ENCODE assay signal across 1 cellular context in the genomic region with DNA sequence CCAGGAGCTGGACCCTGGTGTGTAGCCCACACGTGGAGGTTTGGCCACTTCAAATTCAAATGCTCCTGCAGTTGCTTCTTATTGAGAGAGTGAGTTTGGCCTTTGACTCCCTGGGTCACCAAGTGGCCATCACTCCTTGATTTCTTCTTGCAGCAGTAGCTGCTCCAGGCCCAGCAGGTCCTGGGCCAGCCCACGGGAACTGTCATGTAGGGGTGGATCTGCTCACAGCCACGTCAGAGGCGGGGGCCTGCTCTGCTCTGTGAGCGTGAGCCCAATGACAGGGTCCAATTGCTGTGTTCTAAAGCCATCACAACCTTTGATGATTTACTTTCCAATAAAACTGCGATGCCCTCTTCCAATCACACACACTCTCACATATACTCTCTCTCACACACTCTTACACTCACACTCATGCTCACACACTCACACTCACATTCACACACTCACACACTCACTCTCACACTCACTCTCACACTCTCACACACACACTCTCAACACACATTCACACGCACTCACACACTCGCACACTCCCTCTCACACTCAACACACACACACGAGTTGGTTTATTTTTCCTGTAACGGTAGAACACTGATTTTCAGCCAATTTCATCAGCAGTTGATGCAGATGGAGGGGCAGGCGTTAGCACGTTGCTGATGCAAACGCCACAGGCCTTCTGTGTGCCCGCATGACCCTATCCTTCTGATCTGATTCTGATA.
TF ChIP-seq lines count a peak whose summit lies in the region.

No MANE protein-coding gene starts in this region.

TF ChIP-seq in K562, 482 proteins besides CTCF, POLR2A, EP300 and RAD21 (continued from another document):
- TF ChIP-seq, protein P1, sequence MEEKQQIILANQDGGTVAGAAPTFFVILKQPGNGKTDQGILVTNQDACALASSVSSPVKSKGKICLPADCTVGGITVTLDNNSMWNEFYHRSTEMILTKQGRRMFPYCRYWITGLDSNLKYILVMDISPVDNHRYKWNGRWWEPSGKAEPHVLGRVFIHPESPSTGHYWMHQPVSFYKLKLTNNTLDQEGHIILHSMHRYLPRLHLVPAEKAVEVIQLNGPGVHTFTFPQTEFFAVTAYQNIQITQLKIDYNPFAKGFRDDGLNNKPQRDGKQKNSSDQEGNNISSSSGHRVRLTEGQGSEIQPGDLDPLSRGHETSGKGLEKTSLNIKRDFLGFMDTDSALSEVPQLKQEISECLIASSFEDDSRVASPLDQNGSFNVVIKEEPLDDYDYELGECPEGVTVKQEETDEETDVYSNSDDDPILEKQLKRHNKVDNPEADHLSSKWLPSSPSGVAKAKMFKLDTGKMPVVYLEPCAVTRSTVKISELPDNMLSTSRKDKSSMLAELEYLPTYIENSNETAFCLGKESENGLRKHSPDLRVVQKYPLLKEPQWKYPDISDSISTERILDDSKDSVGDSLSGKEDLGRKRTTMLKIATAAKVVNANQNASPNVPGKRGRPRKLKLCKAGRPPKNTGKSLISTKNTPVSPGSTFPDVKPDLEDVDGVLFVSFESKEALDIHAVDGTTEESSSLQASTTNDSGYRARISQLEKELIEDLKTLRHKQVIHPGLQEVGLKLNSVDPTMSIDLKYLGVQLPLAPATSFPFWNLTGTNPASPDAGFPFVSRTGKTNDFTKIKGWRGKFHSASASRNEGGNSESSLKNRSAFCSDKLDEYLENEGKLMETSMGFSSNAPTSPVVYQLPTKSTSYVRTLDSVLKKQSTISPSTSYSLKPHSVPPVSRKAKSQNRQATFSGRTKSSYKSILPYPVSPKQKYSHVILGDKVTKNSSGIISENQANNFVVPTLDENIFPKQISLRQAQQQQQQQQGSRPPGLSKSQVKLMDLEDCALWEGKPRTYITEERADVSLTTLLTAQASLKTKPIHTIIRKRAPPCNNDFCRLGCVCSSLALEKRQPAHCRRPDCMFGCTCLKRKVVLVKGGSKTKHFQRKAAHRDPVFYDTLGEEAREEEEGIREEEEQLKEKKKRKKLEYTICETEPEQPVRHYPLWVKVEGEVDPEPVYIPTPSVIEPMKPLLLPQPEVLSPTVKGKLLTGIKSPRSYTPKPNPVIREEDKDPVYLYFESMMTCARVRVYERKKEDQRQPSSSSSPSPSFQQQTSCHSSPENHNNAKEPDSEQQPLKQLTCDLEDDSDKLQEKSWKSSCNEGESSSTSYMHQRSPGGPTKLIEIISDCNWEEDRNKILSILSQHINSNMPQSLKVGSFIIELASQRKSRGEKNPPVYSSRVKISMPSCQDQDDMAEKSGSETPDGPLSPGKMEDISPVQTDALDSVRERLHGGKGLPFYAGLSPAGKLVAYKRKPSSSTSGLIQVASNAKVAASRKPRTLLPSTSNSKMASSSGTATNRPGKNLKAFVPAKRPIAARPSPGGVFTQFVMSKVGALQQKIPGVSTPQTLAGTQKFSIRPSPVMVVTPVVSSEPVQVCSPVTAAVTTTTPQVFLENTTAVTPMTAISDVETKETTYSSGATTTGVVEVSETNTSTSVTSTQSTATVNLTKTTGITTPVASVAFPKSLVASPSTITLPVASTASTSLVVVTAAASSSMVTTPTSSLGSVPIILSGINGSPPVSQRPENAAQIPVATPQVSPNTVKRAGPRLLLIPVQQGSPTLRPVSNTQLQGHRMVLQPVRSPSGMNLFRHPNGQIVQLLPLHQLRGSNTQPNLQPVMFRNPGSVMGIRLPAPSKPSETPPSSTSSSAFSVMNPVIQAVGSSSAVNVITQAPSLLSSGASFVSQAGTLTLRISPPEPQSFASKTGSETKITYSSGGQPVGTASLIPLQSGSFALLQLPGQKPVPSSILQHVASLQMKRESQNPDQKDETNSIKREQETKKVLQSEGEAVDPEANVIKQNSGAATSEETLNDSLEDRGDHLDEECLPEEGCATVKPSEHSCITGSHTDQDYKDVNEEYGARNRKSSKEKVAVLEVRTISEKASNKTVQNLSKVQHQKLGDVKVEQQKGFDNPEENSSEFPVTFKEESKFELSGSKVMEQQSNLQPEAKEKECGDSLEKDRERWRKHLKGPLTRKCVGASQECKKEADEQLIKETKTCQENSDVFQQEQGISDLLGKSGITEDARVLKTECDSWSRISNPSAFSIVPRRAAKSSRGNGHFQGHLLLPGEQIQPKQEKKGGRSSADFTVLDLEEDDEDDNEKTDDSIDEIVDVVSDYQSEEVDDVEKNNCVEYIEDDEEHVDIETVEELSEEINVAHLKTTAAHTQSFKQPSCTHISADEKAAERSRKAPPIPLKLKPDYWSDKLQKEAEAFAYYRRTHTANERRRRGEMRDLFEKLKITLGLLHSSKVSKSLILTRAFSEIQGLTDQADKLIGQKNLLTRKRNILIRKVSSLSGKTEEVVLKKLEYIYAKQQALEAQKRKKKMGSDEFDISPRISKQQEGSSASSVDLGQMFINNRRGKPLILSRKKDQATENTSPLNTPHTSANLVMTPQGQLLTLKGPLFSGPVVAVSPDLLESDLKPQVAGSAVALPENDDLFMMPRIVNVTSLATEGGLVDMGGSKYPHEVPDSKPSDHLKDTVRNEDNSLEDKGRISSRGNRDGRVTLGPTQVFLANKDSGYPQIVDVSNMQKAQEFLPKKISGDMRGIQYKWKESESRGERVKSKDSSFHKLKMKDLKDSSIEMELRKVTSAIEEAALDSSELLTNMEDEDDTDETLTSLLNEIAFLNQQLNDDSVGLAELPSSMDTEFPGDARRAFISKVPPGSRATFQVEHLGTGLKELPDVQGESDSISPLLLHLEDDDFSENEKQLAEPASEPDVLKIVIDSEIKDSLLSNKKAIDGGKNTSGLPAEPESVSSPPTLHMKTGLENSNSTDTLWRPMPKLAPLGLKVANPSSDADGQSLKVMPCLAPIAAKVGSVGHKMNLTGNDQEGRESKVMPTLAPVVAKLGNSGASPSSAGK (IDR thresholded peaks at IDR 0.05), result peak; percentile 31
- TF ChIP-seq MAFK (IDR thresholded peaks at IDR 0.05; ENCODE audit: low read length) (no peak), ZNF589 (CRISPR knock-in tag; IDR thresholded peaks at IDR 0.05; ENCODE audit: low read depth) (0 out of 2 replicates have a peak, but pooled peaks have one; percentile 20), TAF7 (tag; IDR thresholded peaks at IDR 0.05) (no peak), SLC30A9 (CRISPR knock-in tag; IDR thresholded peaks at IDR 0.05) (no peak)
- TF ChIP-seq, protein P2, sequence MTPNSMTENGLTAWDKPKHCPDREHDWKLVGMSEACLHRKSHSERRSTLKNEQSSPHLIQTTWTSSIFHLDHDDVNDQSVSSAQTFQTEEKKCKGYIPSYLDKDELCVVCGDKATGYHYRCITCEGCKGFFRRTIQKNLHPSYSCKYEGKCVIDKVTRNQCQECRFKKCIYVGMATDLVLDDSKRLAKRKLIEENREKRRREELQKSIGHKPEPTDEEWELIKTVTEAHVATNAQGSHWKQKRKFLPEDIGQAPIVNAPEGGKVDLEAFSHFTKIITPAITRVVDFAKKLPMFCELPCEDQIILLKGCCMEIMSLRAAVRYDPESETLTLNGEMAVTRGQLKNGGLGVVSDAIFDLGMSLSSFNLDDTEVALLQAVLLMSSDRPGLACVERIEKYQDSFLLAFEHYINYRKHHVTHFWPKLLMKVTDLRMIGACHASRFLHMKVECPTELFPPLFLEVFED (CRISPR knock-in tag; conservative IDR thresholded peaks at IDR 0.05), result 0 out of 2 replicates have a peak, but pooled peaks have one; percentile 15
- TF ChIP-seq, protein P3, sequence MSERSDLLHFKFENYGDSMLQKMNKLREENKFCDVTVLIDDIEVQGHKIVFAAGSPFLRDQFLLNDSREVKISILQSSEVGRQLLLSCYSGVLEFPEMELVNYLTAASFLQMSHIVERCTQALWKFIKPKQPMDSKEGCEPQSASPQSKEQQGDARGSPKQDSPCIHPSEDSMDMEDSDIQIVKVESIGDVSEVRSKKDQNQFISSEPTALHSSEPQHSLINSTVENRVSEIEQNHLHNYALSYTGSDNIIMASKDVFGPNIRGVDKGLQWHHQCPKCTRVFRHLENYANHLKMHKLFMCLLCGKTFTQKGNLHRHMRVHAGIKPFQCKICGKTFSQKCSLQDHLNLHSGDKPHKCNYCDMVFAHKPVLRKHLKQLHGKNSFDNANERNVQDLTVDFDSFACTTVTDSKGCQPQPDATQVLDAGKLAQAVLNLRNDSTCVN (CRISPR knock-in tag; IDR thresholded peaks at IDR 0.05), result 0 out of 2 replicates have a peak, but pooled peaks have one; percentile 59
